Comparison of ENCODE assay signal across 35 cellular contexts in genomic region chr1:21570885-21571284, GRCh38.
"Had no signal": no experiment of that assay in that cellular context is flagged by ENCODE, and none has a peak within 500 bp of the region (broad histone marks: within the 10 kb centered on the region; RNA-seq: fewer than 3 reads in every experiment).

No MANE protein-coding gene starts in this region.

- ATAC-seq: activated CD8-positive, alpha-beta T cell treated with anti-CD3 and anti-CD28 coated beads for 36 hours; activated naive CD4-positive, alpha-beta T cell treated with anti-CD3 and anti-CD28 coated beads, Interleukin-2, amount 50 U/mL, for 72 hours; activated T-cell treated with anti-CD3 and anti-CD28 coated beads, Interleukin-2, amount 50 U/mL, for 4 hours; activated T-cell treated with anti-CD3 and anti-CD28 coated beads, Interleukin-2, amount 50 U/mL, for 72 hours; activated T-helper 17 cell treated with anti-CD3 and anti-CD28 coated beads, Interleukin-2, amount 50 U/mL, for 72 hours; body of pancreas had no signal

- H3K36me3 ChIP-seq: adrenal gland, brain microvascular endothelial cell, breast epithelium had no signal

- H3K9me3 ChIP-seq: adrenal gland, body of pancreas had no signal

- DNase-seq: activated B cell treated with CpG ODN at 0.5 μM for 24 hours; activated CD4-positive, alpha-beta memory T cell treated with anti-CD3 and anti-CD28 coated beads for 36 hours; activated CD4-positive, alpha-beta T cell treated with anti-CD3 and anti-CD28 coated beads for 4 hours; activated CD4-positive, alpha-beta T cell treated with anti-CD3 and anti-CD28 coated beads, Interleukin-2, amount 10 ng/mL, durations not matched to agents 24 days and 14 days; activated CD4-positive, alpha-beta T cell treated with anti-CD3 and anti-CD28 coated beads, Interleukin-2, amount 50 U/mL, for 1 hour; activated CD4-positive, alpha-beta T cell treated with anti-CD3 and anti-CD28 coated beads, Interleukin-2, amount 50 U/mL, for 4 hours; activated CD4-positive, CD25-positive, alpha-beta regulatory T cell treated with anti-CD3 and anti-CD28 coated beads, Interleukin-2, amount 50 U/mL, for 72 hours; activated CD8-positive, alpha-beta memory T cell treated with anti-CD3 and anti-CD28 coated beads, Interleukin-2, amount 50 U/mL, for 4 hours; activated CD8-positive, alpha-beta T cell treated with anti-CD3 and anti-CD28 coated beads for 36 hours; activated effector memory CD4-positive, alpha-beta T cell treated with anti-CD3 and anti-CD28 coated beads, Interleukin-2, amount 50 U/mL, for 16 hours; activated gamma-delta T cell treated with Interleukin-2 at 50 U/mL for 16 hours; activated naive CD4-positive, alpha-beta T cell; activated naive CD4-positive, alpha-beta T cell treated with anti-CD3 and anti-CD28 coated beads for 36 hours; activated naive CD4-positive, alpha-beta T cell treated with anti-CD3 and anti-CD28 coated beads, Interleukin-2, amount 50 U/mL, for 16 hours; activated naive CD8-positive, alpha-beta T cell treated with anti-CD3 and anti-CD28 coated beads for 36 hours; activated T-cell treated with anti-CD3 and anti-CD28 coated beads for 4 hours; activated T-cell treated with anti-CD3 and anti-CD28 coated beads, Interleukin-2, amount 50 U/mL, for 1 hour; activated T-cell treated with anti-CD3 and anti-CD28 coated beads, Interleukin-2, amount 50 U/mL, for 4 hours; activated T-cell treated with anti-CD3 and anti-CD28 coated beads, Interleukin-2, amount 50 U/mL, for 72 hours; adrenal gland; amniotic stem cell; aorta; body of pancreas; brain microvascular endothelial cell; caudate nucleus; cerebellar nuclear complex; T-helper 1 cell; T-helper 2 cell; T-helper 9 cell had no signal

- H3K27me3 ChIP-seq: adrenal gland, body of pancreas, brain microvascular endothelial cell, breast epithelium had no signal

- H3K27ac ChIP-seq: adrenal gland, body of pancreas, brain microvascular endothelial cell, breast epithelium, VCaP had no signal

- H3K4me1 ChIP-seq: adrenal gland had no signal

- H3K4me3 ChIP-seq: adrenal gland, body of pancreas, breast epithelium had no signal

- FAIRE-seq: astrocyte, TTC549 had no signal
